ENCODE assay signal across 13 cellular contexts in genomic region chr19:3249408-3249807, GRCh38. TPM values are rescaled to one million over a fixed set of nuclear protein-coding genes. Genes with fewer than 3 reads are reported as not detected.
DNase-seq lines count a peak whose midpoint lies in the region; ATAC-seq and TF ChIP-seq lines count a peak whose summit lies in the region.
"Had no signal": no experiment of that assay in that cellular context is flagged by ENCODE, and none has a peak within 500 bp of the region (broad histone marks: within the 10 kb centered on the region; RNA-seq: fewer than 3 reads in every experiment).

No MANE protein-coding gene starts in this region.

- no peak overlapping the region for H2AFZ ChIP-seq in H9 (ENCODE audit: low read length)

- no peak overlapping the region for H3K4me3 ChIP-seq in naive thymus-derived CD4-positive, alpha-beta T cell (ENCODE audit: low read length)

- H3K14ac ChIP-seq in H9 (ENCODE audit: insufficient read depth, low read length), result no peak overlapping the region

- no peak overlapping the region for H3K4me2 ChIP-seq in H9 (ENCODE audit: insufficient read depth, insufficient read length, low read length)

- no peak overlapping the region for H3K18ac ChIP-seq in H9 (ENCODE audit: insufficient read length, low read depth, low read length)

- no peak overlapping the region for H2AK5ac ChIP-seq in H9 (ENCODE audit: insufficient read length, low read length)

- H3K9ac ChIP-seq in H9 (ENCODE audit: extremely low read depth, insufficient read length, low read length), result no peak overlapping the region

- no peaks in the 10 kb centered on the region for H3K9me3 ChIP-seq in H9 (ENCODE audit: control insufficient read depth, low read depth, low read length)
- peaks cover 0 to 9% (median 0%) of the 10 kb centered on the region in 3 experiments for H3K9me3 ChIP-seq in naive thymus-derived CD4-positive, alpha-beta T cell (ENCODE audit: control insufficient read depth in 2 of 3, low read length in 3 of 3)

- H3K4me3 Mint-ChIP-seq in H9, result no peak overlapping the region
- no peak overlapping the region for H3K4me3 Mint-ChIP-seq in naive thymus-derived CD4-positive, alpha-beta T cell
- H3K4me3 Mint-ChIP-seq in type B pancreatic cell, result no peak overlapping the region
- H3K4me3 Mint-ChIP-seq in activated CD8-positive, alpha-beta memory T cell treated with anti-CD3 and anti-CD28 coated beads, Interleukin-2, amount 10 ng/mL, durations not matched to agents 7 days and 5 days, result no peak overlapping the region
- H3K4me3 Mint-ChIP-seq: dendritic cell treated with granulocyte-macrophage colony-stimulating factor and Interleukin-4, amounts not matched to agents 40 ng/mL and 50 ng/mL, for 4 days; memory B cell had no signal

- no peaks in the 10 kb centered on the region for H4K20me1 ChIP-seq in H9 (ENCODE audit: control insufficient read depth, insufficient read depth, insufficient read length)

- H3K36me3 Mint-ChIP-seq in H9 (ENCODE audit: insufficient read depth in 1 of 3, low read depth in 3 of 3) (peaks cover 8 to 30% (median 27%) of the 10 kb centered on the region in 3 experiments), type B pancreatic cell (no peaks in the 10 kb centered on the region)
- peaks cover 0 to 5% (median 2%) of the 10 kb centered on the region in 5 donors for H3K36me3 Mint-ChIP-seq in naive thymus-derived CD4-positive, alpha-beta T cell
- no peaks in the 10 kb centered on the region for H3K36me3 Mint-ChIP-seq in activated CD8-positive, alpha-beta memory T cell treated with anti-CD3 and anti-CD28 coated beads, Interleukin-2, amount 10 ng/mL, durations not matched to agents 7 days and 5 days

- H2BK20ac ChIP-seq in H9 (ENCODE audit: low read depth, low read length, poor library complexity, severe bottlenecking), result no peak overlapping the region

- no peak overlapping the region for H3T11ph ChIP-seq in H9 (ENCODE audit: low read length)

- peaks cover 9% of the 10 kb centered on the region for H3K27me3 Mint-ChIP-seq in H9 (ENCODE audit: low read depth)
- peaks cover 0 to 16% (median 13%) of the 10 kb centered on the region in 5 donors for H3K27me3 Mint-ChIP-seq in naive thymus-derived CD4-positive, alpha-beta T cell
- peaks cover 8% of the 10 kb centered on the region for H3K27me3 Mint-ChIP-seq in type B pancreatic cell
- no peaks in the 10 kb centered on the region for H3K27me3 Mint-ChIP-seq in activated CD8-positive, alpha-beta memory T cell treated with anti-CD3 and anti-CD28 coated beads, Interleukin-2, amount 10 ng/mL, durations not matched to agents 7 days and 5 days

- ATAC-seq in naive thymus-derived CD4-positive, alpha-beta T cell, result peak; percentile 24
- no peak for ATAC-seq in activated CD8-positive, alpha-beta memory T cell treated with anti-CD3 and anti-CD28 coated beads, Interleukin-2, amount 10 ng/mL, durations not matched to agents 7 days and 5 days
- no peak for ATAC-seq in GM18867 (IDR thresholded peaks at IDR 0.05; ENCODE audit: unreplicated experiment)

- H2BK120ac ChIP-seq in H9 (ENCODE audit: low read depth, low read length, poor library complexity, severe bottlenecking), result no peak overlapping the region

- intact Hi-C loops in naive thymus-derived CD4-positive, alpha-beta T cell (cut with micrococcal nuclease), result no loop called here

- no peaks in the 10 kb centered on the region for H3K36me3 ChIP-seq in naive thymus-derived CD4-positive, alpha-beta T cell (ENCODE audit: control insufficient read depth in 2 of 3, insufficient read depth in 3 of 3, low read length in 3 of 3)

- H3K4ac ChIP-seq in H9 (ENCODE audit: low read depth, low read length), result no peak overlapping the region

- no peaks in the 10 kb centered on the region for H3K23me2 ChIP-seq in H9 (ENCODE audit: insufficient read length, low read depth, low read length, poor library complexity, severe bottlenecking)

- no peaks in the 10 kb centered on the region for H3K27me3 ChIP-seq in H9 (ENCODE audit: insufficient read depth, low read length)
- no peaks in the 10 kb centered on the region for H3K27me3 ChIP-seq in naive thymus-derived CD4-positive, alpha-beta T cell (ENCODE audit: control insufficient read depth in 2 of 2, insufficient read depth in 2 of 2, low read length in 2 of 2)

- no peak overlapping the region for H4K8ac ChIP-seq in H9 (replicated peaks; ENCODE audit: insufficient read length, low read depth, low read length)

- no peak overlapping the region for H3K27ac Mint-ChIP-seq in H9
- H3K27ac Mint-ChIP-seq in naive thymus-derived CD4-positive, alpha-beta T cell, result no peak overlapping the region
- H3K27ac Mint-ChIP-seq in type B pancreatic cell, result no peak overlapping the region
- no peak overlapping the region for H3K27ac Mint-ChIP-seq in activated CD8-positive, alpha-beta memory T cell treated with anti-CD3 and anti-CD28 coated beads, Interleukin-2, amount 10 ng/mL, durations not matched to agents 7 days and 5 days
- H3K27ac Mint-ChIP-seq: dendritic cell treated with granulocyte-macrophage colony-stimulating factor and Interleukin-4, amounts not matched to agents 40 ng/mL and 50 ng/mL, for 4 days; memory B cell had no signal

- no peak overlapping the region for H3K27ac ChIP-seq in H9 (ENCODE audit: insufficient read length, low read depth, low read length)
- no peak overlapping the region for H3K27ac ChIP-seq in naive thymus-derived CD4-positive, alpha-beta T cell (ENCODE audit: low read depth, low read length)

- H3K9me3 Mint-ChIP-seq in H9 (no peaks in the 10 kb centered on the region; a peak in 2 of 5 replicates), type B pancreatic cell (no peaks in the 10 kb centered on the region)
- peaks cover 0 to 16% (median 9%) of the 10 kb centered on the region in 11 donors for H3K9me3 Mint-ChIP-seq in naive thymus-derived CD4-positive, alpha-beta T cell
- H3K9me3 Mint-ChIP-seq in activated CD8-positive, alpha-beta memory T cell treated with anti-CD3 and anti-CD28 coated beads, Interleukin-2, amount 10 ng/mL, durations not matched to agents 7 days and 5 days (ENCODE audit: low read depth), result no peaks in the 10 kb centered on the region

- H3K56ac ChIP-seq in H9 (ENCODE audit: insufficient read length, low read depth, low read length), result no peak overlapping the region

- H3K23ac ChIP-seq in H9 (ENCODE audit: insufficient read length, low read depth, low read length), result no peak overlapping the region

- POLR2A ChIA-PET in naive thymus-derived CD4-positive, alpha-beta T cell (lab: Charles Lee), result no interaction called here

- H3K4me1 Mint-ChIP-seq in H9 (peaks cover 2 to 13% of the 10 kb centered on the region in 2 experiments; a peak in 3 of 4 replicates), type B pancreatic cell (ENCODE audit: unreplicated experiment) (no peaks in the 10 kb centered on the region)
- no peaks in the 10 kb centered on the region for H3K4me1 Mint-ChIP-seq in naive thymus-derived CD4-positive, alpha-beta T cell
- H3K4me1 Mint-ChIP-seq in activated CD8-positive, alpha-beta memory T cell treated with anti-CD3 and anti-CD28 coated beads, Interleukin-2, amount 10 ng/mL, durations not matched to agents 7 days and 5 days, result no peaks in the 10 kb centered on the region

- no peak overlapping the region for H2BK15ac ChIP-seq in H9 (ENCODE audit: low read depth, low read length)

- no CpG with 5 or more reads among the region's 10 CpGs for WGBS in H9 (ENCODE audit: extremely low coverage, insufficient read length, low lambda C conversion rate)

- H2BK12ac ChIP-seq in H9 (ENCODE audit: insufficient read length, low read depth, low read length), result no peak overlapping the region

- CTCF ChIA-PET in naive thymus-derived CD4-positive, alpha-beta T cell (lab: Charles Lee), result interaction anchor here (0.6 to 0.8 kb wide), 2 partner anchors 106 to 116 kb away, joined by 3 to 6 read pairs; no protein-coding TSS in a partner anchor
- CTCF ChIA-PET in activated CD8-positive, alpha-beta memory T cell treated with anti-CD3 and anti-CD28 coated beads, Interleukin-2, amount 10 ng/mL, durations not matched to agents 7 days and 5 days (lab: Charles Lee), result no interaction called here

- H3K4me1 ChIP-seq in H9 (ENCODE audit: insufficient read depth, low read length), result no peaks in the 10 kb centered on the region
- no peaks in the 10 kb centered on the region for H3K4me1 ChIP-seq in naive thymus-derived CD4-positive, alpha-beta T cell (ENCODE audit: control insufficient read depth in 2 of 2, insufficient read depth in 2 of 2, low read length in 2 of 2)

- no peak overlapping the region for H4K5ac ChIP-seq in H9 (ENCODE audit: insufficient read length, low read depth, low read length)

- no peak for TF ChIP-seq CTCF in H9 (conservative IDR thresholded peaks at IDR 0.05)
- TF ChIP-seq CTCF in type B pancreatic cell (conservative IDR thresholded peaks at IDR 0.05), result no peak

- no peaks in the 10 kb centered on the region for H3K79me2 ChIP-seq in H9 (ENCODE audit: insufficient read depth, low read length)

- H4K91ac ChIP-seq in H9 (ENCODE audit: insufficient read length, low read depth, low read length), result no peak overlapping the region

- DNase-seq in activated CD4-positive, alpha-beta T cell treated with anti-CD3 and anti-CD28 coated beads, Interleukin-2, amount 50 U/mL, for 48 hours, result peak; percentile 15 to 24
- no peak for DNase-seq in activated CD4-positive, alpha-beta T cell treated with anti-CD3 and anti-CD28 coated beads, Interleukin-2, amount 50 U/mL, for 4 hours
- peak; percentile 57 for DNase-seq in H9
- peak; percentile 27 for DNase-seq in SK-N-DZ (ENCODE audit: low spot score)
- no peak for DNase-seq in naive thymus-derived CD4-positive, alpha-beta T cell
- no peak for DNase-seq in type B pancreatic cell (ENCODE audit: extremely low spot score, unreplicated experiment)
- no peak for DNase-seq in activated CD8-positive, alpha-beta memory T cell treated with anti-CD3 and anti-CD28 coated beads, Interleukin-2, amount 10 ng/mL, durations not matched to agents 7 days and 5 days
- DNase-seq: aorta; NCI-H2227 treated with DMSO at 0.1 percent for 48 hours; stimulated activated CD4-positive, alpha-beta T cell treated with anti-CD3 and anti-CD28 coated beads, Interleukin-12 subunit alpha, Interleukin-12 subunit beta, amount 100 ng/mL, for 4 hours had no signal

- no peak overlapping the region for H2BK5ac ChIP-seq in H9 (ENCODE audit: insufficient read length, low read length)

- no peaks in the 10 kb centered on the region for H3K79me1 ChIP-seq in H9 (ENCODE audit: insufficient read depth, low read depth, low read length, poor library complexity, severe bottlenecking)

RNA-seq across cellular contexts. Expression of gene CELF5, which starts 24.9 kb away (rescaled TPM):
- total RNA-seq in H9 (2021), result 4.8 TPM in 2 replicates
- 0.37 and 2.6 TPM in 2 replicates for polyA plus RNA-seq in SK-N-DZ (2014; cell fraction: cytosol; rRNA removed)
- 2.1 and 2.8 TPM in 2 replicates for polyA plus RNA-seq in SK-N-DZ (2014; cell fraction: nucleus; rRNA removed)
- total RNA-seq in naive thymus-derived CD4-positive, alpha-beta T cell, result under 1 TPM; 0.16 to 0.27 (median 0.17) TPM
- polyA plus RNA-seq in naive thymus-derived CD4-positive, alpha-beta T cell, result not detected
- 0.50 and 2.6 TPM in 2 replicates for total RNA-seq in type B pancreatic cell (ENCODE audit: low replicate concordance)
- total RNA-seq in activated CD8-positive, alpha-beta memory T cell treated with anti-CD3 and anti-CD28 coated beads, Interleukin-2, amount 10 ng/mL, durations not matched to agents 7 days and 5 days, result not detected
- total RNA-seq: aorta had no signal

Comparison
In these comparisons a context has a peak if more than half of its experiments do, and no peak if none do; other contexts are left out.
1. DNase-seq: peak in activated CD4-positive, alpha-beta T cell treated with anti-CD3 and anti-CD28 coated beads, Interleukin-2, amount 50 U/mL, for 48 hours (2 of 2), H9 (single experiment) and SK-N-DZ (single experiment); none in activated CD4-positive, alpha-beta T cell treated with anti-CD3 and anti-CD28 coated beads, Interleukin-2, amount 50 U/mL, for 4 hours (0 of 2), naive thymus-derived CD4-positive, alpha-beta T cell (0 of 9), type B pancreatic cell (single experiment) and activated CD8-positive, alpha-beta memory T cell treated with anti-CD3 and anti-CD28 coated beads, Interleukin-2, amount 10 ng/mL, durations not matched to agents 7 days and 5 days (single experiment).